Comparison of ENCODE assay signal across 8 cellular contexts in the genomic region with DNA sequence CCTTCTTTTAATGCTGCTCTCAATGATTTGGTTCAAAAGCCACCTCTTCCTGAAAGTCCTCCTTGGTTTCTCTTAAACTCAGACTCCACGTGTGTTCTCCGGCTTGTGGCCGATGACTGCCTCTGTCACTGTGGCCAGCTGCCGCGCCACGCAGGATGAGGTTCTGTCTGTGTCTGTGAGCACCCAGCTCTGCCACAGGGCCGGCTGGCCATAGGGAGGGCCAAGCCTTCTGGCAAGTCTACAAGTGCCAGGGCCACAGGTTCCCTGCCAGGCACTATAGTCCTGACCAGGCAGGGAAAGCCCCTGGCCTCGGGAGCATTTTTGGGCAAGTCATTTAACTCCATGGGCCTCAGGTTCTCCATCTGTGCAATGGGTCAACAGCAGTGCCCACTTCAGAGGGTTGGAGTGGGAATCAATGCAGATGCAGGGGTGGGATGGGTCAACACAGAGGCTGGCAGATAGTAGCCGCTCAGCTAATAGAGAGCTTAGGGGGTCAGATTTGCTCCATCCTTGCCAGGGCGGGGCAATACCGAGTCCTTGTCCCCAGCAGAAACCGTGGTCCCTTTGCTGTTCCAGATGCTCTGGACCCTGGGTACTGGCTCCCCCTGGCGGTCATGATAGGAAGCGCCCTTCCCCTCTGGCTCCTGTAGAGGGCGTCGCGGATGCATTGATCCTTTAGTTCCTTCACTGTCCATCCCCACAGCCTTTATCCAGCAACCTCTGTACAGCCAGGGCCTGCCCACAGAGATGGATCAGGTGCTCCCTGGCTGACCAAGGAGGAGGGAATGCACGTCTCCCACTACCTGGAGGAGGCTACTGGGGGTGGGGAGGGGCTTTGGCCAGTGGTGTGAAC. TPM values are rescaled to one million over a fixed set of nuclear protein-coding genes. Genes with fewer than 3 reads are reported as not detected.
A peak's percentile ranks its signal among the peaks of the same experiment; 100 is the strongest.
DNase-seq lines count a peak whose midpoint lies in the region; ATAC-seq and TF ChIP-seq lines count a peak whose summit lies in the region.

No MANE protein-coding gene starts in this region.

- POLR2A ChIA-PET in WTC11 (lab: Charles Lee), result no interaction called here

- H3K4me2 ChIP-seq in mammary epithelial cell (ENCODE audit: insufficient read depth, low read depth, low read length), result no peak overlapping the region

- H3K9me3 ChIP-seq in mammary epithelial cell (replicated peaks; ENCODE audit: insufficient read depth, low read length), result no peaks in the 10 kb centered on the region

- no peak overlapping the region for H3K27ac ChIP-seq in mammary epithelial cell (ENCODE audit: insufficient read depth, low read depth, low read length)

- no peaks in the 10 kb centered on the region; the same call in 1 of the 2 replicates for H3K27me3 Mint-ChIP-seq in WTC11 (ENCODE audit: low read depth)

- H3K9ac ChIP-seq in mammary epithelial cell (ENCODE audit: insufficient read depth, low read length), result no peak overlapping the region

- H3K36me3 Mint-ChIP-seq in WTC11, result no peaks in the 10 kb centered on the region

- no peaks in the 10 kb centered on the region for H3K9me3 Mint-ChIP-seq in WTC11

- H3K4me3 Mint-ChIP-seq in WTC11, result no peak overlapping the region

- peak; percentile 100 for TF ChIP-seq CTCF in WTC11 (IDR thresholded peaks at IDR 0.05)
- TF ChIP-seq CTCF in mammary epithelial cell (conservative IDR thresholded peaks at IDR 0.05 in 1 of 2, IDR thresholded peaks at IDR 0.05 in 1 of 2; ENCODE audit: extremely low read depth in 1 of 2, insufficient read depth in 1 of 2, low read depth in 1 of 2, low read length in 2 of 2), result peak; percentile 100
- TF ChIP-seq CTCF in kidney epithelial cell (IDR thresholded peaks at IDR 0.05; ENCODE audit: insufficient read depth, low read length, poor library complexity, severe bottlenecking), result peak; percentile 100

- no TSS peak for BruUV-seq in mammary epithelial cell (replicated peaks; lab: Mats Ljungman, UMichigan)

- CTCF ChIA-PET in WTC11 (lab: Charles Lee) (interaction anchor here (0.6 to 5.5 kb wide), 30 partner anchors 9 to 370 kb away, joined by 3 to 53 read pairs (median 6); a partner anchor contains a TSS), mammary epithelial cell (lab: Charles Lee; ENCODE audit: low non-redundant PET) (no interaction called here)

- dilution Hi-C loops in mammary epithelial cell (cut with HindIII; ENCODE audit: low sequenced_read_pairs), result no loop called here

- no peak overlapping the region for H2AFZ ChIP-seq in mammary epithelial cell (ENCODE audit: low read depth, low read length)

- peaks cover 52% of the 10 kb centered on the region for H3K4me1 ChIP-seq in mammary epithelial cell (ENCODE audit: insufficient read depth, low read length)

- 42% methylated on average over 12 of the region's 18 CpGs for WGBS in mammary epithelial cell (ENCODE audit: low coverage, missing lambda C conversion rate)

- H3K4me1 Mint-ChIP-seq in WTC11, result 0 out of 2 replicates have a peak, but pooled peaks cover 2% of the 10 kb centered on the region

- H4K20me1 ChIP-seq in mammary epithelial cell (ENCODE audit: insufficient read depth, low read length), result no peaks in the 10 kb centered on the region

- in situ Hi-C loops in mammary epithelial cell (cut with MboI; ENCODE audit: low sequenced_read_pairs in 2 of 2), result loop anchor here in 1 of 2 donors (5.0 kb wide), 1 partner anchor 57 kb away; no protein-coding TSS in a partner anchor

- H3K79me2 ChIP-seq in mammary epithelial cell (ENCODE audit: insufficient read depth, low read length), result peaks cover 47% of the 10 kb centered on the region

- H3K27me3 ChIP-seq in mammary epithelial cell (ENCODE audit: insufficient read depth, low read length) (no peaks in the 10 kb centered on the region), kidney epithelial cell (ENCODE audit: control insufficient read depth, insufficient read depth, low read length) (no peaks in the 10 kb centered on the region)

- H3K4me3 ChIP-seq in mammary epithelial cell (replicated peaks in 1 of 3; ENCODE audit: insufficient read depth in 1 of 3, low read depth in 2 of 3, low read length in 3 of 3) (no peak overlapping the region), kidney epithelial cell (ENCODE audit: low read depth, low read length) (no peak overlapping the region)

- intact Hi-C loops in mammary epithelial cell (cut with micrococcal nuclease), result loop anchor here (1.0 to 2.0 kb wide), 6 partner anchors 40 to 352 kb away; a partner anchor contains a TSS

- peak; percentile 40 for DNase-seq in GF-D8 (lab: John Stamatoyannopoulos, UW)
- peak; percentile 66 for DNase-seq in NCI-H2196 (lab: John Stamatoyannopoulos, UW; ENCODE audit: unreplicated experiment)
- peak; percentile 87 for DNase-seq in WTC11 (ENCODE audit: low spot score)
- peak; percentile 70 for DNase-seq in mammary epithelial cell
- no peak for DNase-seq in kidney epithelial cell (ENCODE audit: low read depth)
- DNase-seq in stimulated activated CD4-positive, alpha-beta T cell treated with anti-CD3 and anti-CD28 coated beads, Interleukin-1b, Interleukin-23, amount 100 ng/mL, for 4 hours (ENCODE audit: low read depth in 2 of 2), result peak; percentile 77 to 81

- H3K27ac Mint-ChIP-seq in WTC11, result 0 out of 2 replicates have a peak overlapping the region, but pooled peaks have one; percentile 53

- peaks cover 16% of the 10 kb centered on the region for H3K36me3 ChIP-seq in mammary epithelial cell (ENCODE audit: insufficient read depth, low read length)
- peaks cover 2% of the 10 kb centered on the region for H3K36me3 ChIP-seq in kidney epithelial cell (ENCODE audit: control insufficient read depth, insufficient read depth, low read length)

- ATAC-seq in HG02885 (IDR thresholded peaks at IDR 0.05; ENCODE audit: poor library complexity, unreplicated experiment) (peak; percentile 70), WTC11 (peak; percentile 90), HG02678 (IDR thresholded peaks at IDR 0.05; ENCODE audit: unreplicated experiment) (no peak)

TF ChIP-seq in WTC11, 78 proteins besides CTCF, POLR2A, EP300 and RAD21:
- TF ChIP-seq ZNF263 (CRISPR knock-in tag; IDR thresholded peaks at IDR 0.05; ENCODE audit: low read depth) (0 out of 2 replicates have a peak, but pooled peaks have one; percentile 41), ZNF232 (CRISPR knock-in tag; IDR thresholded peaks at IDR 0.05) (peak; percentile 38; the same call in 1 of the 2 replicates), CREB1 (CRISPR knock-in tag; IDR thresholded peaks at IDR 0.05) (no peak), GTF2I (CRISPR knock-in tag; conservative IDR thresholded peaks at IDR 0.05) (peak; percentile 90; the same call in 1 of the 2 replicates), GABPB1 (CRISPR knock-in tag; IDR thresholded peaks at IDR 0.05) (peak; percentile 52; the same call in 1 of the 2 replicates)
- TF ChIP-seq, protein P1, sequence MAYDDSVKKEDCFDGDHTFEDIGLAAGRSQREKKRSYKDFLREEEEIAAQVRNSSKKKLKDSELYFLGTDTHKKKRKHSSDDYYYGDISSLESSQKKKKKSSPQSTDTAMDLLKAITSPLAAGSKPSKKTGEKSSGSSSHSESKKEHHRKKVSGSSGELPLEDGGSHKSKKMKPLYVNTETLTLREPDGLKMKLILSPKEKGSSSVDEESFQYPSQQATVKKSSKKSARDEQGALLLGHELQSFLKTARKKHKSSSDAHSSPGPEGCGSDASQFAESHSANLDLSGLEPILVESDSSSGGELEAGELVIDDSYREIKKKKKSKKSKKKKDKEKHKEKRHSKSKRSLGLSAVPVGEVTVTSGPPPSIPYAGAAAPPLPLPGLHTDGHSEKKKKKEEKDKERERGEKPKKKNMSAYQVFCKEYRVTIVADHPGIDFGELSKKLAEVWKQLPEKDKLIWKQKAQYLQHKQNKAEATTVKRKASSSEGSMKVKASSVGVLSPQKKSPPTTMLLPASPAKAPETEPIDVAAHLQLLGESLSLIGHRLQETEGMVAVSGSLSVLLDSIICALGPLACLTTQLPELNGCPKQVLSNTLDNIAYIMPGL (CRISPR knock-in tag; IDR thresholded peaks at IDR 0.05), result peak; percentile 60; the same call in 1 of the 2 replicates

RNA-seq across cellular contexts. Expression of a gene that starts 19.3 kb away (rescaled TPM):
- total RNA-seq in WTC11 (2021) (0.44 to 1.4 TPM (median 0.71 TPM) in 3 replicates), mammary epithelial cell (not detected), kidney epithelial cell (not detected in 2 replicates)
- not detected for polyA plus RNA-seq in mammary epithelial cell
- not detected for polyA minus RNA-seq in mammary epithelial cell

RNA-seq across cellular contexts. Expression of a gene that starts 20.4 kb away (rescaled TPM):
- total RNA-seq in WTC11 (2021) (1.7 to 2.6 TPM (median 2.0 TPM) in 3 replicates), mammary epithelial cell (100 to 1,000 TPM; 195 to 196 TPM), kidney epithelial cell (143 and 150 TPM in 2 replicates)
- polyA plus RNA-seq in mammary epithelial cell, result 125 TPM
- polyA minus RNA-seq in mammary epithelial cell, result 186 TPM

RNA-seq across cellular contexts. Expression of a gene that starts 45.8 kb away (rescaled TPM):
- 0.16 to 0.37 TPM in 2 of 3 replicates, not detected in the other for total RNA-seq in WTC11 (2021)
- total RNA-seq in mammary epithelial cell, result not detected
- 0.07 TPM for polyA plus RNA-seq in mammary epithelial cell
- not detected for polyA minus RNA-seq in mammary epithelial cell
- total RNA-seq in kidney epithelial cell, result 0.04 TPM in 1 of 2 replicates, not detected in the other

Comparison
In these comparisons a context has a peak if more than half of its experiments do, and no peak if none do; other contexts are left out.
1. RNA of a gene that starts 20.4 kb away (total RNA-seq): 195 to 196 TPM in mammary epithelial cell and 143 to 150 TPM in kidney epithelial cell; 1.7 to 2.6 TPM in WTC11; every median in the first group is over 10 times any median in the second.
2. Peak in every context shown above with its lines, with median percentiles within 50 percentile points of each other: CTCF ChIP-seq.